In the genomic region with DNA sequence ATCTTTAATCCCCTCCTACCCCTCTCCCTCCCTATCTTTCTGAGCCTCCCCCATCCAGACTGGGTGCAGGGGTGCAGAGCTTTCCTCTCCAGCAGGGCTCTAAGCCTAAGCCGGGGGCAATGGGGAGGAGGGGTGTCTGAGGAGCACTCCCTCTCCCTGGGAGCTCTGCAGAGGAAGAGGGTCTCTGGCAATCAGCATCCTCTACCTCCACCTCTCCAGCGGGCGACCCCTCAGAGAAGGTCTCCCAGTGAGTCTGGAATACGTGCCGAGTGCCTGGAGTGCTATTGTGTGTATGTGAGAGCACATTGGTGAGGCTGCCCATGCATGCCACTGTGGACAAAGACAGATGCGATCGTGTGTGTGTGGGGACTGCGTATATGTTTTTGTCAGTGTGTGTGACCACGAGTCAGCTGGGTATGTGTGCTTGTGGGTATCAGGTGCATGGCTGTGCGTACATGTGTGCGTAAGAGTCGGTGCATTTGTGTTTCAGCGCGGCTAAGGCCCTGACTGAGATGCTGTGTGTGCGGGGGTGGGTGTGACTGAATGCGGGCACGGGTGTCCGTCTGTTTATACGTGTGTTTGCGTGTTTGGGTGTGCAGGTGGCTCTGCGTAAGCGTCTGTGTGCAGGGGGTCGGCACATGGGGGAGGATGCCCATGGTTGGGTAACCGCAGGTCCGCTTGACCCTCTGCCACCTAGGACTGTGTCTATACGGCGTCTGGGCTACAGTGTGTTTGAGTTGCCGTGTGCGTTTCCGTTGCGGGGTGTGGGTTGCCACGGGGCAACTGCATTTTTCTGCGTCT, we compare ENCODE assay signal across 17 cellular contexts. TPM values are rescaled to one million over a fixed set of nuclear protein-coding genes. Genes with fewer than 3 reads are reported as not detected.
"Had no signal": no experiment of that assay in that cellular context is flagged by ENCODE, and none has a peak within 500 bp of the region (broad histone marks: within the 10 kb centered on the region; RNA-seq: fewer than 3 reads in every experiment).

No MANE protein-coding gene starts in this region.

- H3K27ac Mint-ChIP-seq: activated B cell treated with CpG ODN at 0.5 μM for 24 hours; activated CD4-positive, alpha-beta T cell treated with anti-CD3 and anti-CD28 coated beads, Interleukin-2, amount 10 ng/mL, durations not matched to agents 24 days and 14 days had no signal

- H3K4me1 ChIP-seq: gastroesophageal sphincter, testis, uterus had no signal

- H3K4me1 Mint-ChIP-seq: activated B cell treated with CpG ODN at 0.5 μM for 24 hours; activated CD4-positive, alpha-beta T cell treated with anti-CD3 and anti-CD28 coated beads, Interleukin-2, amount 10 ng/mL, durations not matched to agents 24 days and 14 days; stimulated activated naive CD8-positive, alpha-beta T cell treated with anti-CD3 and anti-CD28 coated beads, Interleukin-15, amount 100 ng/mL, for 72 hours had no signal

- H3K9me3 ChIP-seq: testis, uterus had no signal

- H3K27me3 ChIP-seq: testis had no signal

- H3K36me3 ChIP-seq: gastroesophageal sphincter, uterus had no signal

- ATAC-seq: gastroesophageal sphincter; naive thymus-derived CD4-positive, alpha-beta T cell; stimulated activated naive CD8-positive, alpha-beta T cell treated with anti-CD3 and anti-CD28 coated beads, Interleukin-15, amount 100 ng/mL, for 72 hours had no signal

- H3K4me3 ChIP-seq: gastroesophageal sphincter, lung, uterus had no signal

- H3K36me3 Mint-ChIP-seq: naive thymus-derived CD4-positive, alpha-beta T cell had no signal

- H3K4me3 Mint-ChIP-seq: activated B cell treated with CpG ODN at 0.5 μM for 24 hours; activated CD4-positive, alpha-beta T cell treated with anti-CD3 and anti-CD28 coated beads, Interleukin-2, amount 10 ng/mL, durations not matched to agents 24 days and 14 days; naive thymus-derived CD4-positive, alpha-beta T cell; stimulated activated naive CD8-positive, alpha-beta T cell treated with anti-CD3 and anti-CD28 coated beads, Interleukin-15, amount 100 ng/mL, for 72 hours had no signal

- H3K27ac ChIP-seq: gastroesophageal sphincter, testis, uterus had no signal

- H3K9me3 Mint-ChIP-seq: activated B cell treated with CpG ODN at 0.5 μM for 24 hours; activated CD4-positive, alpha-beta T cell treated with anti-CD3 and anti-CD28 coated beads, Interleukin-2, amount 10 ng/mL, durations not matched to agents 24 days and 14 days; stimulated activated naive CD8-positive, alpha-beta T cell treated with anti-CD3 and anti-CD28 coated beads, Interleukin-15, amount 100 ng/mL, for 72 hours had no signal

- DNase-seq: activated B cell treated with CpG ODN at 0.5 μM for 24 hours; activated CD4-positive, alpha-beta T cell treated with anti-CD3 and anti-CD28 coated beads, Interleukin-2, amount 10 ng/mL, durations not matched to agents 24 days and 14 days; activated naive CD4-positive, alpha-beta T cell treated with Interleukin-2 at 50 U/mL for 16 hours; central memory CD4-positive, alpha-beta T cell; cortex of kidney; effector memory CD4-positive, alpha-beta T cell; naive thymus-derived CD4-positive, alpha-beta T cell; stimulated activated CD4-positive, alpha-beta T cell treated with anti-CD3 and anti-CD28 coated beads, Interleukin-4, amount 100 ng/mL, for 4 hours; stimulated activated naive CD8-positive, alpha-beta T cell treated with anti-CD3 and anti-CD28 coated beads, Interleukin-15, amount 100 ng/mL, for 72 hours; uterus had no signal

RNA-seq across cellular contexts. Expression of a gene that starts 0.9 kb away (rescaled TPM):
- total RNA-seq: activated B cell treated with CpG ODN at 0.5 μM for 24 hours; activated CD4-positive, alpha-beta T cell treated with anti-CD3 and anti-CD28 coated beads, Interleukin-2, amount 10 ng/mL, durations not matched to agents 24 days and 14 days; epithelial cell of proximal tubule; gastroesophageal sphincter; mononuclear cell; naive thymus-derived CD4-positive, alpha-beta T cell; renal cortical epithelial cell; T-helper 1 cell treated with Interleukin-12 subunit alpha and Interleukin-12 subunit beta and Interleukin-4 antibody, amounts not matched to agents 30 ng/mL and 1 ng/mL, for 36 hours had no signal
